Comparison of ENCODE assay signal across 21 cellular contexts in genomic region chr17:18076941-18077340, GRCh38. TPM values are rescaled to one million over a fixed set of nuclear protein-coding genes. Genes with fewer than 3 reads are reported as not detected.
DNase-seq lines count a peak whose midpoint lies in the region; ATAC-seq and TF ChIP-seq lines count a peak whose summit lies in the region.
"Had no signal": no experiment of that assay in that cellular context is flagged by ENCODE, and none has a peak within 500 bp of the region (broad histone marks: within the 10 kb centered on the region; RNA-seq: fewer than 3 reads in every experiment).

No MANE protein-coding gene starts in this region.

- no peak overlapping the region for H3K4me3 ChIP-seq in GM23248
- no peak overlapping the region for H3K4me3 ChIP-seq in WERI-Rb-1 (ENCODE audit: low read depth, low read length)
- H3K4me3 ChIP-seq in fibroblast of pulmonary artery (replicated peaks; ENCODE audit: low read depth, low read length) = no peak overlapping the region
- no peak overlapping the region for H3K4me3 ChIP-seq in retinal pigment epithelial cell (ENCODE audit: low read length)
- H3K4me3 ChIP-seq in gastroesophageal sphincter = no peak overlapping the region
- H3K4me3 ChIP-seq: MG63 had no signal

- H2AFZ ChIP-seq in GM23248 = no peak overlapping the region

- no peak overlapping the region for H3K4me2 ChIP-seq in GM23248 (ENCODE audit: unreplicated experiment)
- H3K4me2 ChIP-seq: SK-N-SH had no signal

- DNase-seq in GM23248 (peak; percentile 2), WERI-Rb-1 (no peak), fibroblast of pulmonary artery (ENCODE audit: low read depth) (peak; percentile 10), retinal pigment epithelial cell (ENCODE audit: low read depth) (peak; percentile 16), SHP77 treated with DMSO at 0.1 percent for 48 hours (lab: John Stamatoyannopoulos, UW) (no peak)
- DNase-seq in T-helper 2 cell treated with Interferon-gamma antibody and Interleukin-4, amounts not matched to agents 5 μg/mL and 100 μg/mL, for 36 hours (ENCODE audit: low spot score) = no peak
- DNase-seq: C1 segment of cervical spinal cord; CD8-positive, alpha-beta memory T cell; DMS53; Kasumi-1; MG63; NCI-H1048; NCI-H146; NCI-H2081; NCI-H446 treated with DMSO at 0.1 percent for 48 hours; NCI-H69; NK-92 treated with Interleukin-12 subunit alpha and Interleukin-12 subunit beta, amount 100 ng/mL, for 24 hours; OCI-M1; Right ventricle myocardium superior; SK-N-SH had no signal

- H3K4me1 ChIP-seq in GM23248 (ENCODE audit: insufficient read depth) (no peaks in the 10 kb centered on the region), gastroesophageal sphincter (no peaks in the 10 kb centered on the region)

- no peaks in the 10 kb centered on the region for H3K36me3 ChIP-seq in GM23248 (ENCODE audit: low read depth)
- H3K36me3 ChIP-seq in WERI-Rb-1 = no peaks in the 10 kb centered on the region
- H3K36me3 ChIP-seq in gastroesophageal sphincter = no peaks in the 10 kb centered on the region
- H3K36me3 ChIP-seq: MG63 had no signal

- no peaks in the 10 kb centered on the region for H3K9me3 ChIP-seq in GM23248 (ENCODE audit: low read depth)
- no peaks in the 10 kb centered on the region for H3K9me3 ChIP-seq in WERI-Rb-1 (ENCODE audit: severe bottlenecking)
- H3K9me3 ChIP-seq in gastroesophageal sphincter = no peaks in the 10 kb centered on the region
- H3K9me3 ChIP-seq: MG63, SK-N-SH had no signal

- no peak overlapping the region for H3K27ac ChIP-seq in GM23248
- H3K27ac ChIP-seq in WERI-Rb-1 = peak overlapping the region; percentile 2
- no peak overlapping the region for H3K27ac ChIP-seq in gastroesophageal sphincter

- no peak overlapping the region for H3K4me3 Mint-ChIP-seq in T-helper 2 cell treated with Interferon-gamma antibody and Interleukin-4, amounts not matched to agents 5 μg/mL and 100 μg/mL, for 36 hours
- H3K4me3 Mint-ChIP-seq: CD8-positive, alpha-beta memory T cell had no signal

- ATAC-seq in gastroesophageal sphincter = no peak

- H4K20me1 ChIP-seq in GM23248 (ENCODE audit: insufficient read depth) = no peaks in the 10 kb centered on the region

- WGBS in GM23248 (ENCODE audit: low coverage in 1 of 2, low lambda C conversion rate in 2 of 2, missing lambda C conversion rate in 2 of 2), 2 experiments = 39 to 47% methylated on average over 7 of the region's 7 CpGs
- 28 to 33% methylated on average over 2 to 3 of the region's 7 CpGs for WGBS in gastroesophageal sphincter (ENCODE audit: low coverage in 1 of 2), 2 donors

- H3K27ac Mint-ChIP-seq in T-helper 2 cell treated with Interferon-gamma antibody and Interleukin-4, amounts not matched to agents 5 μg/mL and 100 μg/mL, for 36 hours = no peak overlapping the region
- H3K27ac Mint-ChIP-seq: CD8-positive, alpha-beta memory T cell had no signal

- no peaks in the 10 kb centered on the region for H3K36me3 Mint-ChIP-seq in T-helper 2 cell treated with Interferon-gamma antibody and Interleukin-4, amounts not matched to agents 5 μg/mL and 100 μg/mL, for 36 hours (ENCODE audit: low read depth)

- no peaks in the 10 kb centered on the region for H3K9me2 ChIP-seq in GM23248 (ENCODE audit: insufficient read depth)
- H3K9me2 ChIP-seq: SK-N-SH had no signal

- no peaks in the 10 kb centered on the region for H3K79me2 ChIP-seq in GM23248 (ENCODE audit: insufficient read depth)

- H3K27me3 ChIP-seq in GM23248 (replicated peaks; ENCODE audit: insufficient read depth) (no peaks in the 10 kb centered on the region; the same call in 1 of the 2 replicates), WERI-Rb-1 (ENCODE audit: insufficient read depth, low read depth, severe bottlenecking) (no peaks in the 10 kb centered on the region), gastroesophageal sphincter (peaks cover 30% of the 10 kb centered on the region)
- H3K27me3 ChIP-seq: MG63 had no signal

- TF ChIP-seq POLR2A in gastroesophageal sphincter (IDR thresholded peaks at IDR 0.05) = no peak

- no peak overlapping the region for H3K9ac ChIP-seq in GM23248
- H3K9ac ChIP-seq: SK-N-SH had no signal

- TF ChIP-seq CTCF in WERI-Rb-1 (IDR thresholded peaks at IDR 0.05; ENCODE audit: low read depth, low read length) (no peak), fibroblast of pulmonary artery (IDR thresholded peaks at IDR 0.05; ENCODE audit: low read length, missing control alignments) (no peak), retinal pigment epithelial cell (conservative IDR thresholded peaks at IDR 0.05; ENCODE audit: low read depth, low read length) (no peak), gastroesophageal sphincter (IDR thresholded peaks at IDR 0.05) (no peak)

- no peaks in the 10 kb centered on the region; the same call in 1 of the 2 replicates for H3F3A ChIP-seq in GM23248 (ENCODE audit: insufficient read depth)

- in situ Hi-C loops in GM23248 (cut with MboI) = no loop called here

- no peaks in the 10 kb centered on the region for H3K9me3 Mint-ChIP-seq in T-helper 2 cell treated with Interferon-gamma antibody and Interleukin-4, amounts not matched to agents 5 μg/mL and 100 μg/mL, for 36 hours
- H3K9me3 Mint-ChIP-seq: CD8-positive, alpha-beta memory T cell had no signal

- H3K4me1 Mint-ChIP-seq in T-helper 2 cell treated with Interferon-gamma antibody and Interleukin-4, amounts not matched to agents 5 μg/mL and 100 μg/mL, for 36 hours (ENCODE audit: low read depth) = no peaks in the 10 kb centered on the region
- H3K4me1 Mint-ChIP-seq: CD8-positive, alpha-beta memory T cell had no signal

- TF ChIP-seq EP300 in gastroesophageal sphincter (IDR thresholded peaks at IDR 0.05) = no peak

- peaks cover 12% of the 10 kb centered on the region for H3K27me3 Mint-ChIP-seq in T-helper 2 cell treated with Interferon-gamma antibody and Interleukin-4, amounts not matched to agents 5 μg/mL and 100 μg/mL, for 36 hours (ENCODE audit: low read depth)

RNA-seq across cellular contexts. Expression of gene DRG2, which starts 10.8 kb away (rescaled TPM):
- 51.0 and 53.4 TPM in 2 replicates for total RNA-seq in GM23248 (2014; rRNA removed; shearing (Covaris generic))
- polyA plus RNA-seq in GM23248 (2016; fragmentation: Nextera tagmentation; extraction: Ambion mirVana) = 34.6 and 36.7 TPM in 2 replicates
- total RNA-seq in gastroesophageal sphincter = 10 to 100 TPM; 27.4 to 43.7 (median 33.9) TPM

RNA-seq across cellular contexts. Expression of gene MYO15A, which starts 31.6 kb away (rescaled TPM):
- total RNA-seq in GM23248 (2014; rRNA removed; shearing (Covaris generic)) = 0.25 and 0.54 TPM in 2 replicates
- 0.70 and 0.90 TPM in 2 replicates for polyA plus RNA-seq in GM23248 (2016; fragmentation: Nextera tagmentation; extraction: Ambion mirVana)
- 1 to 10 TPM in 1 of 4 donors, under 1 TPM in 3; 0.59 to 1.2 (median 0.70) TPM for total RNA-seq in gastroesophageal sphincter

RNA-seq across cellular contexts. Expression of gene GID4, which starts 37.7 kb away (rescaled TPM):
- total RNA-seq in GM23248 (2014; rRNA removed; shearing (Covaris generic)) = 8.0 and 10.2 TPM in 2 replicates
- 7.2 and 7.3 TPM in 2 replicates for polyA plus RNA-seq in GM23248 (2016; fragmentation: Nextera tagmentation; extraction: Ambion mirVana)
- total RNA-seq in gastroesophageal sphincter = 10 to 100 TPM; 22.8 to 44.8 (median 33.9) TPM

RNA-seq across cellular contexts. Expression of gene ATPAF2, which starts 38.0 kb away (rescaled TPM):
- 17.0 and 37.6 TPM in 2 replicates for total RNA-seq in GM23248 (2014; rRNA removed; shearing (Covaris generic))
- polyA plus RNA-seq in GM23248 (2016; fragmentation: Nextera tagmentation; extraction: Ambion mirVana) = 21.9 and 22.3 TPM in 2 replicates
- total RNA-seq in gastroesophageal sphincter = 10 to 100 TPM in 3 of 4 donors, 1 to 10 TPM in 1; 8.3 to 19.9 (median 12.3) TPM

Comparison
In these comparisons a context has a peak if more than half of its experiments do, and no peak if none do; other contexts are left out.
1. DNase-seq: peak in GM23248 (single experiment), fibroblast of pulmonary artery (single experiment) and retinal pigment epithelial cell (single experiment); none in WERI-Rb-1 (single experiment), SHP77 treated with DMSO at 0.1 percent for 48 hours (single experiment) and T-helper 2 cell treated with Interferon-gamma antibody and Interleukin-4, amounts not matched to agents 5 μg/mL and 100 μg/mL, for 36 hours (single experiment).